In genomic region chr13:28402057-28402381, GRCh38 we compare ENCODE assay signal across 1 cellular context.
TF ChIP-seq lines count a peak whose summit lies in the region.

No MANE protein-coding gene starts in this region.

TF ChIP-seq in K562, 482 proteins besides CTCF, POLR2A, EP300 and RAD21 (continued from another document):
- TF ChIP-seq ZNF592 (IDR thresholded peaks at IDR 0.05) (peak; percentile 9; the same call in 1 of the 2 replicates), E2F4 (CRISPR knock-in tag; IDR thresholded peaks at IDR 0.05; ENCODE audit: low read depth) (no peak), FOSL1 (tag; conservative IDR thresholded peaks at IDR 0.05) (0 out of 2 replicates have a peak, but pooled peaks have one; percentile 8), THRB (CRISPR knock-in tag; conservative IDR thresholded peaks at IDR 0.05) (no peak), RBBP5 (IDR thresholded peaks at IDR 0.05; ENCODE audit: borderline replicate concordance, insufficient read depth, low read length, poor library complexity, severe bottlenecking) (no peak), TCF3 (CRISPR knock-in tag; IDR thresholded peaks at IDR 0.05) (no peak), MEIS2 (IDR thresholded peaks at IDR 0.05; ENCODE audit: partially characterized antibody) (no peak), HMGN3 (IDR thresholded peaks at IDR 0.05; ENCODE audit: borderline replicate concordance, extremely low read depth, insufficient read length, low read depth, low read length) (no peak), CBX2 (IDR thresholded peaks at IDR 0.05; ENCODE audit: insufficient read depth, low read length, poor library complexity, severe bottlenecking) (no peak), MAFG (tag; conservative IDR thresholded peaks at IDR 0.05) (no peak), MECOM (CRISPR knock-in tag; IDR thresholded peaks at IDR 0.05) (no peak), CHD4 (IDR thresholded peaks at IDR 0.05; ENCODE audit: insufficient read depth, insufficient replicate concordance, low read depth, low read length, poor library complexity, severe bottlenecking) (no peak), ZNF23 (CRISPR knock-in tag; IDR thresholded peaks at IDR 0.05) (no peak)
